ENCODE assay signal across 8 cellular contexts in genomic region chr6:27479319-27480182, GRCh38. TPM values are rescaled to one million over a fixed set of nuclear protein-coding genes. Genes with fewer than 3 reads are reported as not detected.
DNase-seq lines count a peak whose midpoint lies in the region; ATAC-seq and TF ChIP-seq lines count a peak whose summit lies in the region.

No MANE protein-coding gene starts in this region.

- ATAC-seq in HG02588 (IDR thresholded peaks at IDR 0.05; ENCODE audit: unreplicated experiment) = peak; percentile 52
- peak; percentile 89 to 95 (median 94) for ATAC-seq in heart left ventricle

- 5 to 6% (median 5%) methylated on average over 33 of the region's 33 CpGs for WGBS in heart left ventricle, 4 donors

- no peaks in the 10 kb centered on the region for H3K27me3 ChIP-seq in heart left ventricle

- H3K36me3 ChIP-seq in heart left ventricle = no peaks in the 10 kb centered on the region

- TF ChIP-seq POLR2A in NB4 (IDR thresholded peaks at IDR 0.05; ENCODE audit: extremely low read depth, insufficient read length) = no peak
- peak in 1 of 2 donors; percentile 24 for TF ChIP-seq POLR2A in heart left ventricle (IDR thresholded peaks at IDR 0.05)

- H3K27ac ChIP-seq in heart left ventricle = peak overlapping the region; percentile 92 to 100 (median 96)

- peaks cover 0 to 15% (median 10%) of the 10 kb centered on the region in 12 donors for H3K4me1 ChIP-seq in heart left ventricle

- DNase-seq in GM12864 (ENCODE audit: low read depth) (peak; percentile 69), NB4 (ENCODE audit: low read depth) (peak; percentile 93), SKM-1 treated with dmso at 0.1 percent for 144 hours (lab: John Stamatoyannopoulos, UW; ENCODE audit: unreplicated experiment) (peak; percentile 92), heart left ventricle (peak; percentile 51 to 89 (median 76)), posterior vena cava (ENCODE audit: low spot score) (peak; percentile 93), ureter (ENCODE audit: low spot score) (peak; percentile 90)
- DNase-seq in activated naive CD8-positive, alpha-beta T cell treated with anti-CD3 and anti-CD28 coated beads, Interleukin-2, amount 50 U/mL, for 16 hours (ENCODE audit: low read depth, low spot score) = peak; percentile 70

- H3K4me3 ChIP-seq in GM12864 (ENCODE audit: low read depth, low read length) = peak overlapping the region; percentile 88
- H3K4me3 ChIP-seq in NB4 (ENCODE audit: low read depth, low read length) = peak overlapping the region; percentile 82
- H3K4me3 ChIP-seq in heart left ventricle = peak overlapping the region; percentile 70 to 96 (median 76)

- H3K9me3 ChIP-seq in heart left ventricle = no peaks in the 10 kb centered on the region

- intact Hi-C loops in heart left ventricle (cut with DNase I) = loop anchor here in 9 of 10 donors (1.0 to 10.0 kb wide), 14 partner anchors 23 to 1455 kb away; a partner anchor contains a TSS
- intact Hi-C loops in posterior vena cava (cut with DNase I) = loop anchor here in 1 of 2 donors (10.0 kb wide), 1 partner anchor 275 kb away; no protein-coding TSS in a partner anchor

- TF ChIP-seq CTCF in GM12864 (IDR thresholded peaks at IDR 0.05; ENCODE audit: low read depth, low read length, missing control alignments) = no peak
- TF ChIP-seq CTCF in NB4 (IDR thresholded peaks at IDR 0.05; ENCODE audit: low read depth, low read length) = no peak
- no peak for TF ChIP-seq CTCF in heart left ventricle (IDR thresholded peaks at IDR 0.05)

RNA-seq across cellular contexts. Expression of gene ZNF184, which starts 6.6 kb away (rescaled TPM):
- total RNA-seq in heart left ventricle (1 to 10 TPM; 3.2 to 6.5 (median 4.0) TPM), posterior vena cava (1 to 10 TPM; 6.3 to 6.5 TPM), ureter (9.8 TPM)
- 1 to 10 TPM in 1 of 2 donors, under 1 TPM in 1; 0.99 to 2.2 TPM for polyA plus RNA-seq in heart left ventricle

Comparison
In these comparisons a context has a peak if more than half of its experiments do, and no peak if none do; other contexts are left out.
1. Peak in every context shown above with its lines: DNase-seq, ATAC-seq, H3K4me3 ChIP-seq and H3K27ac ChIP-seq.